ENCODE assay signal across 31 cellular contexts in genomic region chr17:28635506-28635905, GRCh38.
"Had no signal": no experiment of that assay in that cellular context is flagged by ENCODE, and none has a peak within 500 bp of the region (broad histone marks: within the 10 kb centered on the region; RNA-seq: fewer than 3 reads in every experiment).

No MANE protein-coding gene starts in this region.

- H3K4me3 ChIP-seq: adrenal gland, body of pancreas, breast epithelium had no signal

- H3K27me3 ChIP-seq: adrenal gland, body of pancreas, breast epithelium had no signal

- ATAC-seq: activated CD8-positive, alpha-beta T cell treated with anti-CD3 and anti-CD28 coated beads for 36 hours; activated naive CD4-positive, alpha-beta T cell treated with anti-CD3 and anti-CD28 coated beads, Interleukin-2, amount 50 U/mL, for 72 hours; activated T-cell treated with anti-CD3 and anti-CD28 coated beads, Interleukin-2, amount 50 U/mL, for 72 hours; activated T-helper 17 cell treated with anti-CD3 and anti-CD28 coated beads, Interleukin-2, amount 50 U/mL, for 72 hours; body of pancreas; PC-3 had no signal

- H3K4me1 ChIP-seq: adrenal gland, body of pancreas, breast epithelium had no signal

- H3K27ac ChIP-seq: adrenal gland, body of pancreas, breast epithelium, RWPE1, VCaP had no signal

- H3K9me3 ChIP-seq: adrenal gland, body of pancreas, breast epithelium had no signal

- DNase-seq: activated CD4-positive, alpha-beta T cell treated with anti-CD3 and anti-CD28 coated beads, Interleukin-2, amount 10 ng/mL, durations not matched to agents 24 days and 14 days; activated CD4-positive, alpha-beta T cell treated with anti-CD3 and anti-CD28 coated beads, Interleukin-2, amount 50 U/mL, for 4 hours; activated CD8-positive, alpha-beta T cell treated with anti-CD3 and anti-CD28 coated beads for 36 hours; activated gamma-delta T cell treated with Interleukin-2 at 50 U/mL for 16 hours; activated naive CD4-positive, alpha-beta T cell treated with anti-CD3 and anti-CD28 coated beads for 36 hours; activated T-cell treated with anti-CD3 and anti-CD28 coated beads, Interleukin-2, amount 50 U/mL, for 1 hour; activated T-cell treated with anti-CD3 and anti-CD28 coated beads, Interleukin-2, amount 50 U/mL, for 72 hours; adrenal gland; body of pancreas; Karpas-422; KBM-7; NCI-H1105; NCI-H1417 treated with DMSO at 0.1 percent for 48 hours; NCI-H187 treated with DMSO at 0.1 percent for 48 hours; NCI-H2081; NCI-H2171; NCI-H510A; NCI-H526; NCI-H748 treated with DMSO at 0.1 percent for 48 hours; NK-92 treated with Interleukin-12 subunit alpha and Interleukin-12 subunit beta, amount 100 ng/mL, for 24 hours; PC-3; Right ventricle myocardium superior; SW 1271; T-helper 1 cell; T-helper 2 cell; T-helper 9 cell had no signal
